ENCODE assay signal across 1 cellular context in genomic region chr9:102044133-102044532, GRCh38.
TF ChIP-seq lines count a peak whose summit lies in the region.

No MANE protein-coding gene starts in this region.

TF ChIP-seq in HepG2, 621 proteins besides CTCF, POLR2A, EP300 and RAD21 (continued from another document):
- TF ChIP-seq PAF1 (CRISPR knock-in tag; IDR thresholded peaks at IDR 0.05): no peak
- no peak for TF ChIP-seq ZNF629 (CRISPR knock-in tag; conservative IDR thresholded peaks at IDR 0.05)
- TF ChIP-seq FOXA3 (CRISPR knock-in tag; IDR thresholded peaks at IDR 0.05): no peak
